Comparison of ENCODE assay signal across 1 cellular context in genomic region chr19:39971380-39971841, GRCh38.
A peak's percentile ranks its signal among the peaks of the same experiment; 100 is the strongest.
TF ChIP-seq lines count a peak whose summit lies in the region.

No MANE protein-coding gene starts in this region.

TF ChIP-seq in HepG2, 621 proteins besides CTCF, POLR2A, EP300 and RAD21:
- TF ChIP-seq, protein P1, sequence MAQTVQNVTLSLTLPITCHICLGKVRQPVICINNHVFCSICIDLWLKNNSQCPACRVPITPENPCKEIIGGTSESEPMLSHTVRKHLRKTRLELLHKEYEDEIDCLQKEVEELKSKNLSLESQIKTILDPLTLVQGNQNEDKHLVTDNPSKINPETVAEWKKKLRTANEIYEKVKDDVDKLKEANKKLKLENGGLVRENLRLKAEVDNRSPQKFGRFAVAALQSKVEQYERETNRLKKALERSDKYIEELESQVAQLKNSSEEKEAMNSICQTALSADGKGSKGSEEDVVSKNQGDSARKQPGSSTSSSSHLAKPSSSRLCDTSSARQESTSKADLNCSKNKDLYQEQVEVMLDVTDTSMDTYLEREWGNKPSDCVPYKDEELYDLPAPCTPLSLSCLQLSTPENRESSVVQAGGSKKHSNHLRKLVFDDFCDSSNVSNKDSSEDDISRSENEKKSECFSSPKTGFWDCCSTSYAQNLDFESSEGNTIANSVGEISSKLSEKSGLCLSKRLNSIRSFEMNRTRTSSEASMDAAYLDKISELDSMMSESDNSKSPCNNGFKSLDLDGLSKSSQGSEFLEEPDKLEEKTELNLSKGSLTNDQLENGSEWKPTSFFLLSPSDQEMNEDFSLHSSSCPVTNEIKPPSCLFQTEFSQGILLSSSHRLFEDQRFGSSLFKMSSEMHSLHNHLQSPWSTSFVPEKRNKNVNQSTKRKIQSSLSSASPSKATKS (CRISPR knock-in tag; IDR thresholded peaks at IDR 0.05) = peak; percentile 79; the same call in 1 of the 2 replicates
- no peak for TF ChIP-seq ZNF570 (CRISPR knock-in tag; IDR thresholded peaks at IDR 0.05; ENCODE audit: borderline replicate concordance)
- TF ChIP-seq ZSCAN30 (CRISPR knock-in tag; IDR thresholded peaks at IDR 0.05) = 0 out of 2 replicates have a peak, but pooled peaks have one; percentile 53
- TF ChIP-seq KDM5A (IDR thresholded peaks at IDR 0.05; ENCODE audit: borderline replicate concordance, low read length) = peak; percentile 68; the same call in 1 of the 2 replicates
- TF ChIP-seq ASH2L (IDR thresholded peaks at IDR 0.05; ENCODE audit: insufficient read length, low read depth, low read length) = peak; percentile 19
- no peak for TF ChIP-seq TEAD3 (CRISPR knock-in tag; optimal IDR thresholded peaks at IDR 0.05; ENCODE audit: borderline replicate concordance)
- TF ChIP-seq ZNF605 (CRISPR knock-in tag; IDR thresholded peaks at IDR 0.05) = 0 out of 2 replicates have a peak, but pooled peaks have one; percentile 6
- TF ChIP-seq HDAC1 (CRISPR knock-in tag; IDR thresholded peaks at IDR 0.05) = no peak
- TF ChIP-seq, protein P2, sequence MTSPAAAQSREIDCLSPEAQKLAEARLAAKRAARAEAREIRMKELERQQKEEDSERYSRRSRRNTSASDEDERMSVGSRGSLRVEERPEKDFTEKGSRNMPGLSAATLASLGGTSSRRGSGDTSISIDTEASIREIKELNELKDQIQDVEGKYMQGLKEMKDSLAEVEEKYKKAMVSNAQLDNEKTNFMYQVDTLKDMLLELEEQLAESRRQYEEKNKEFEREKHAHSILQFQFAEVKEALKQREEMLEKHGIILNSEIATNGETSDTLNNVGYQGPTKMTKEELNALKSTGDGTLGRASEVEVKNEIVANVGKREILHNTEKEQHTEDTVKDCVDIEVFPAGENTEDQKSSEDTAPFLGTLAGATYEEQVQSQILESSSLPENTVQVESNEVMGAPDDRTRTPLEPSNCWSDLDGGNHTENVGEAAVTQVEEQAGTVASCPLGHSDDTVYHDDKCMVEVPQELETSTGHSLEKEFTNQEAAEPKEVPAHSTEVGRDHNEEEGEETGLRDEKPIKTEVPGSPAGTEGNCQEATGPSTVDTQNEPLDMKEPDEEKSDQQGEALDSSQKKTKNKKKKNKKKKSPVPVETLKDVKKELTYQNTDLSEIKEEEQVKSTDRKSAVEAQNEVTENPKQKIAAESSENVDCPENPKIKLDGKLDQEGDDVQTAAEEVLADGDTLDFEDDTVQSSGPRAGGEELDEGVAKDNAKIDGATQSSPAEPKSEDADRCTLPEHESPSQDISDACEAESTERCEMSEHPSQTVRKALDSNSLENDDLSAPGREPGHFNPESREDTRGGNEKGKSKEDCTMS (CRISPR knock-in tag; conservative IDR thresholded peaks at IDR 0.05) = no peak
- 0 out of 2 replicates have a peak, but pooled peaks have one; percentile 36 for TF ChIP-seq TERF1 (CRISPR knock-in tag; IDR thresholded peaks at IDR 0.05)
- 0 out of 2 replicates have a peak, but pooled peaks have one; percentile 45 for TF ChIP-seq NAIF1 (CRISPR knock-in tag; IDR thresholded peaks at IDR 0.05; ENCODE audit: borderline replicate concordance)
- TF ChIP-seq ZFY (CRISPR knock-in tag; IDR thresholded peaks at IDR 0.05) = 0 out of 2 replicates have a peak, but pooled peaks have one; percentile 4
